ENCODE assay signal across 36 cellular contexts in genomic region chr12:94963649-94964048, GRCh38.
"Had no signal": no experiment of that assay in that cellular context is flagged by ENCODE, and none has a peak within 500 bp of the region (broad histone marks: within the 10 kb centered on the region; RNA-seq: fewer than 3 reads in every experiment).

No MANE protein-coding gene starts in this region.

- DNase-seq: activated B cell treated with CpG ODN at 0.5 μM for 24 hours; activated CD4-positive, alpha-beta T cell treated with anti-CD3 and anti-CD28 coated beads for 48 hours; activated CD4-positive, alpha-beta T cell treated with anti-CD3 and anti-CD28 coated beads, Interleukin-2, amount 50 U/mL, for 1 hour; activated CD4-positive, alpha-beta T cell treated with anti-CD3 and anti-CD28 coated beads, Interleukin-2, amount 50 U/mL, for 48 hours; activated CD8-positive, alpha-beta memory T cell treated with anti-CD3 and anti-CD28 coated beads for 24 hours; activated CD8-positive, alpha-beta T cell treated with anti-CD3 and anti-CD28 coated beads for 36 hours; activated effector memory CD4-positive, alpha-beta T cell treated with anti-CD3 and anti-CD28 coated beads, Interleukin-2, amount 50 U/mL, for 16 hours; activated naive CD4-positive, alpha-beta T cell treated with anti-CD3 and anti-CD28 coated beads for 36 hours; activated naive CD8-positive, alpha-beta T cell treated with anti-CD3 and anti-CD28 coated beads for 36 hours; activated naive CD8-positive, alpha-beta T cell treated with anti-CD3 and anti-CD28 coated beads, Interleukin-2, amount 50 U/mL, for 24 hours; activated T-cell treated with anti-CD3 and anti-CD28 coated beads, Interleukin-2, amount 50 U/mL, for 1 hour; activated T-cell treated with anti-CD3 and anti-CD28 coated beads, Interleukin-2, amount 50 U/mL, for 48 hours; amygdala; aorta; body of pancreas; central memory CD4-positive, alpha-beta T cell; cerebellar nuclear complex; dorsolateral prefrontal cortex; effector memory CD4-positive, alpha-beta T cell; endodermal cell; foreskin fibroblast; head of caudate nucleus; T-helper 1 cell; T-helper 17 cell; T1000; WERI-Rb-1 had no signal

- H3K4me3 ChIP-seq: adrenal gland, body of pancreas, cardiac muscle cell, coronary artery, dorsolateral prefrontal cortex had no signal

- H3K4me1 ChIP-seq: adrenal gland, body of pancreas had no signal

- H3K4me3 Mint-ChIP-seq: activated B cell treated with CpG ODN at 0.5 μM for 24 hours; activated CD8-positive, alpha-beta T cell treated with anti-CD3 and anti-CD28 coated beads for 36 hours; activated naive CD4-positive, alpha-beta T cell treated with anti-CD3 and anti-CD28 coated beads for 36 hours; activated naive CD4-positive, alpha-beta T cell treated with anti-CD3 and anti-CD28 coated beads, Interleukin-2, amount 50 U/mL, for 24 hours; activated naive CD8-positive, alpha-beta T cell treated with anti-CD3 and anti-CD28 coated beads for 36 hours; activated naive CD8-positive, alpha-beta T cell treated with anti-CD3 and anti-CD28 coated beads, Interleukin-2, amount 50 U/mL, for 24 hours; activated T-helper 1 cell treated with anti-CD3 and anti-CD28 coated beads, Interleukin-12 subunit alpha, Interleukin-12 subunit beta, Interleukin-2, Interleukin-4 antibody, amounts not matched to agents 30 ng/mL and 10 ng/mL and 1 ng/mL, durations not matched to agents 14 hours and 24 hours and 36 hours; dendritic cell treated with granulocyte-macrophage colony-stimulating factor and Interleukin-4, amounts not matched to agents 40 ng/mL and 50 ng/mL, for 4 days; endodermal cell; T-helper 17 cell; T-helper 2 cell treated with Interferon-gamma antibody and Interleukin-4, amounts not matched to agents 5 μg/mL and 100 μg/mL, for 36 hours had no signal

- H3K9me3 ChIP-seq: adrenal gland, body of pancreas had no signal

- H3K4me1 Mint-ChIP-seq: activated naive CD4-positive, alpha-beta T cell treated with anti-CD3 and anti-CD28 coated beads, Interleukin-2, amount 50 U/mL, for 24 hours; activated naive CD8-positive, alpha-beta T cell treated with anti-CD3 and anti-CD28 coated beads, Interleukin-2, amount 50 U/mL, for 24 hours had no signal

- H3K36me3 ChIP-seq: adrenal gland, cardiac muscle cell, WERI-Rb-1 had no signal

- H3K27me3 ChIP-seq: adrenal gland, body of pancreas, cardiac muscle cell, dorsolateral prefrontal cortex had no signal

- H3K27ac Mint-ChIP-seq: activated B cell treated with CpG ODN at 0.5 μM for 24 hours; activated CD8-positive, alpha-beta T cell treated with anti-CD3 and anti-CD28 coated beads for 36 hours; activated naive CD4-positive, alpha-beta T cell treated with anti-CD3 and anti-CD28 coated beads for 36 hours; activated naive CD4-positive, alpha-beta T cell treated with anti-CD3 and anti-CD28 coated beads, Interleukin-2, amount 50 U/mL, for 24 hours; activated naive CD8-positive, alpha-beta T cell treated with anti-CD3 and anti-CD28 coated beads for 36 hours; activated naive CD8-positive, alpha-beta T cell treated with anti-CD3 and anti-CD28 coated beads, Interleukin-2, amount 50 U/mL, for 24 hours; activated T-helper 1 cell treated with anti-CD3 and anti-CD28 coated beads, Interleukin-12 subunit alpha, Interleukin-12 subunit beta, Interleukin-2, Interleukin-4 antibody, amounts not matched to agents 30 ng/mL and 10 ng/mL and 1 ng/mL, durations not matched to agents 14 hours and 24 hours and 36 hours; activated T-helper 2 cell treated with anti-CD3 and anti-CD28 coated beads, Interferon-gamma antibody, Interleukin-2, Interleukin-4, amounts not matched to agents 10 μg/mL and 5 μg/mL and 100 μg/mL, durations not matched to agents 14 hours and 24 hours and 36 hours; dendritic cell treated with granulocyte-macrophage colony-stimulating factor and Interleukin-4, amounts not matched to agents 40 ng/mL and 50 ng/mL, for 4 days; endodermal cell; T-helper 17 cell; T-helper 2 cell treated with Interferon-gamma antibody and Interleukin-4, amounts not matched to agents 5 μg/mL and 100 μg/mL, for 36 hours had no signal

- H3K27ac ChIP-seq: adrenal gland, body of pancreas, cardiac muscle cell, coronary artery, dorsolateral prefrontal cortex, WERI-Rb-1 had no signal

- H3K27me3 Mint-ChIP-seq: activated B cell treated with CpG ODN at 0.5 μM for 24 hours; activated naive CD4-positive, alpha-beta T cell treated with anti-CD3 and anti-CD28 coated beads, Interleukin-2, amount 50 U/mL, for 24 hours; activated naive CD8-positive, alpha-beta T cell treated with anti-CD3 and anti-CD28 coated beads, Interleukin-2, amount 50 U/mL, for 24 hours; dendritic cell treated with granulocyte-macrophage colony-stimulating factor and Interleukin-4, amounts not matched to agents 40 ng/mL and 50 ng/mL, for 4 days had no signal

- ATAC-seq: activated CD4-positive, CD25-positive, alpha-beta regulatory T cell treated with anti-CD3 and anti-CD28 coated beads, Interleukin-2, amount 50 U/mL, for 24 hours; activated CD8-positive, alpha-beta T cell treated with anti-CD3 and anti-CD28 coated beads for 36 hours; activated naive CD8-positive, alpha-beta T cell treated with anti-CD3 and anti-CD28 coated beads, Interleukin-2, amount 50 U/mL, for 24 hours; body of pancreas; esophagus mucosa; T-helper 17 cell had no signal

- H3K9me3 Mint-ChIP-seq: activated B cell treated with CpG ODN at 0.5 μM for 24 hours; activated CD8-positive, alpha-beta T cell treated with anti-CD3 and anti-CD28 coated beads for 36 hours; activated naive CD4-positive, alpha-beta T cell treated with anti-CD3 and anti-CD28 coated beads for 36 hours; activated naive CD4-positive, alpha-beta T cell treated with anti-CD3 and anti-CD28 coated beads, Interleukin-2, amount 50 U/mL, for 24 hours; activated naive CD8-positive, alpha-beta T cell treated with anti-CD3 and anti-CD28 coated beads for 36 hours; activated naive CD8-positive, alpha-beta T cell treated with anti-CD3 and anti-CD28 coated beads, Interleukin-2, amount 50 U/mL, for 24 hours; activated T-helper 1 cell treated with anti-CD3 and anti-CD28 coated beads, Interleukin-12 subunit alpha, Interleukin-12 subunit beta, Interleukin-2, Interleukin-4 antibody, amounts not matched to agents 30 ng/mL and 10 ng/mL and 1 ng/mL, durations not matched to agents 14 hours and 24 hours and 36 hours; activated T-helper 2 cell treated with anti-CD3 and anti-CD28 coated beads, Interferon-gamma antibody, Interleukin-2, Interleukin-4, amounts not matched to agents 10 μg/mL and 5 μg/mL and 100 μg/mL, durations not matched to agents 14 hours and 24 hours and 36 hours; dendritic cell treated with granulocyte-macrophage colony-stimulating factor and Interleukin-4, amounts not matched to agents 40 ng/mL and 50 ng/mL, for 4 days; endodermal cell; T-helper 2 cell treated with Interferon-gamma antibody and Interleukin-4, amounts not matched to agents 5 μg/mL and 100 μg/mL, for 36 hours had no signal

- H3K36me3 Mint-ChIP-seq: activated naive CD4-positive, alpha-beta T cell treated with anti-CD3 and anti-CD28 coated beads, Interleukin-2, amount 50 U/mL, for 24 hours had no signal
